8 cellular contexts compared by ENCODE assay signal in genomic region chr19:48400018-48400742, GRCh38.
DNase-seq lines count a peak whose midpoint lies in the region; ATAC-seq lines count a peak whose summit lies in the region.

No MANE protein-coding gene starts in this region.

- no peaks in the 10 kb centered on the region for H3K9me3 ChIP-seq in subcutaneous abdominal adipose tissue (ENCODE audit: control insufficient read depth in 5 of 5, low read length in 5 of 5)

- H3K4me3 Mint-ChIP-seq in activated naive CD4-positive, alpha-beta T cell treated with anti-CD3 and anti-CD28 coated beads, Interleukin-2, amount 50 U/mL, for 24 hours: no peak overlapping the region

- no peaks in the 10 kb centered on the region for H3K36me3 Mint-ChIP-seq in activated naive CD4-positive, alpha-beta T cell treated with anti-CD3 and anti-CD28 coated beads, Interleukin-2, amount 50 U/mL, for 24 hours

- H3K9ac ChIP-seq in subcutaneous abdominal adipose tissue (ENCODE audit: low read length in 5 of 5): peak overlapping the region in 3 of 5 donors; percentile 7 to 48 (median 20)

- ATAC-seq in HG03469 (IDR thresholded peaks at IDR 0.05; ENCODE audit: unreplicated experiment) (no peak), HG02763 (IDR thresholded peaks at IDR 0.05; ENCODE audit: unreplicated experiment) (no peak)

- H3K4me1 ChIP-seq in subcutaneous abdominal adipose tissue (ENCODE audit: control insufficient read depth in 5 of 5, insufficient read depth in 5 of 5, low read length in 5 of 5): peaks cover 0 to 21% (median 16%) of the 10 kb centered on the region in 5 donors

- H3K4me3 ChIP-seq in iPS-11a (ENCODE audit: low read depth, low read length) (peak overlapping the region; percentile 22), subcutaneous abdominal adipose tissue (ENCODE audit: low read depth in 1 of 5, low read length in 5 of 5) (peak overlapping the region; percentile 48 to 74 (median 63))

- peaks cover 12% of the 10 kb centered on the region for H3K27me3 Mint-ChIP-seq in activated naive CD4-positive, alpha-beta T cell treated with anti-CD3 and anti-CD28 coated beads, Interleukin-2, amount 50 U/mL, for 24 hours

- no peaks in the 10 kb centered on the region for H3K36me3 ChIP-seq in subcutaneous abdominal adipose tissue (ENCODE audit: control insufficient read depth in 5 of 5, insufficient read depth in 5 of 5, low read length in 5 of 5)

- H3K27me3 ChIP-seq in subcutaneous abdominal adipose tissue (ENCODE audit: control insufficient read depth in 5 of 5, insufficient read depth in 4 of 5, low read length in 5 of 5): peaks cover 24 to 30% (median 28%) of the 10 kb centered on the region in 5 donors

- DNase-seq in NCI-H82 (lab: John Stamatoyannopoulos, UW) (peak; percentile 60), NCI-H82 treated with DMSO at 0.1 percent for 48 hours (lab: John Stamatoyannopoulos, UW; ENCODE audit: unreplicated experiment) (no peak), NCI-H2029 treated with DMSO at 0.1 percent for 48 hours (lab: John Stamatoyannopoulos, UW) (peak; percentile 70)

- peak overlapping the region; percentile 33 for H3K27ac Mint-ChIP-seq in activated naive CD4-positive, alpha-beta T cell treated with anti-CD3 and anti-CD28 coated beads, Interleukin-2, amount 50 U/mL, for 24 hours

- peaks cover 34% of the 10 kb centered on the region for H3K4me1 Mint-ChIP-seq in activated naive CD4-positive, alpha-beta T cell treated with anti-CD3 and anti-CD28 coated beads, Interleukin-2, amount 50 U/mL, for 24 hours

- H3K9me3 Mint-ChIP-seq in activated naive CD4-positive, alpha-beta T cell treated with anti-CD3 and anti-CD28 coated beads, Interleukin-2, amount 50 U/mL, for 24 hours: no peaks in the 10 kb centered on the region

- H3K27ac ChIP-seq in subcutaneous abdominal adipose tissue (ENCODE audit: low read depth, low read length): peak overlapping the region; percentile 24
